In genomic region chr5:153276151-153276550, GRCh38 we compare ENCODE assay signal across 10 cellular contexts.
DNase-seq lines count a peak whose midpoint lies in the region; ATAC-seq, FAIRE-seq and TF ChIP-seq lines count a peak whose summit lies in the region.
"Had no signal": no experiment of that assay in that cellular context is flagged by ENCODE, and none has a peak within 500 bp of the region (broad histone marks: within the 10 kb centered on the region; RNA-seq: fewer than 3 reads in every experiment).

No MANE protein-coding gene starts in this region.

- in situ Hi-C loops in GM23248 (cut with MboI), result no loop called here
- in situ Hi-C loops in K562 (cut with MboI), result no loop called here

- FAIRE-seq in K562 (lab: Jason Lieb, UNC), result no peak

- no peak for TF ChIP-seq CTCF in K562 (IDR thresholded peaks at IDR 0.05 in 2 of 3, conservative IDR thresholded peaks at IDR 0.05 in 1 of 3; ENCODE audit: insufficient read depth in 2 of 3, low read depth in 1 of 3, low read length in 3 of 3)
- TF ChIP-seq CTCF in stomach (IDR thresholded peaks at IDR 0.05), result no peak
- no peak for TF ChIP-seq CTCF in tibial artery (IDR thresholded peaks at IDR 0.05)

- no peak for TF ChIP-seq EP300 in K562 (IDR thresholded peaks at IDR 0.05; ENCODE audit: low read length)
- TF ChIP-seq EP300 in stomach (IDR thresholded peaks at IDR 0.05), result no peak

- H3K4me2 ChIP-seq in GM23248 (ENCODE audit: unreplicated experiment), result no peak overlapping the region
- H3K4me2 ChIP-seq in K562 (ENCODE audit: insufficient read depth, low read length), result no peak overlapping the region

- no peak overlapping the region for H3K27ac ChIP-seq in GM23248
- H3K27ac ChIP-seq in K562 (ENCODE audit: extremely low read depth, low read depth, low read length), result no peak overlapping the region
- no peak overlapping the region for H3K27ac ChIP-seq in stomach
- no peak overlapping the region for H3K27ac ChIP-seq in tibial artery

- no peak overlapping the region for H3K4me3 ChIP-seq in GM23248
- no peak overlapping the region for H3K4me3 ChIP-seq in K562
- H3K4me3 ChIP-seq in stomach, result no peak overlapping the region
- no peak overlapping the region for H3K4me3 ChIP-seq in tibial artery

- no peaks in the 10 kb centered on the region for H3K9me1 ChIP-seq in K562 (ENCODE audit: control insufficient read depth, insufficient read depth, low read length)

- DNase-seq in GM23248 (peak; percentile 48), LoVo (ENCODE audit: low spot score) (peak; percentile 56), K562 (ENCODE audit: extremely low read depth in 1 of 4, low spot score in 3 of 4) (peak; percentile 10 to 35 (median 20)), myocyte (ENCODE audit: low read depth) (peak; percentile 78), germinal center (ENCODE audit: low spot score) (no peak), stomach (no peak), tibial artery (no peak)
- DNase-seq: effector memory CD8-positive, alpha-beta T cell; IMR-90; occipital lobe had no signal

- no peaks in the 10 kb centered on the region for H3K9me2 ChIP-seq in GM23248 (ENCODE audit: insufficient read depth)

- H4K20me1 ChIP-seq in GM23248 (ENCODE audit: insufficient read depth), result no peaks in the 10 kb centered on the region
- no peaks in the 10 kb centered on the region for H4K20me1 ChIP-seq in K562 (replicated peaks; ENCODE audit: control insufficient read depth, insufficient read depth, low read length)

- intact Hi-C loops in K562 (cut with micrococcal nuclease) (no loop called here), stomach (cut with DNase I; ENCODE audit: low total_unique reads) (no loop called here), tibial artery (cut with DNase I; ENCODE audit: low total_unique reads) (no loop called here)

- no peak for TF ChIP-seq RAD21 in K562 (CRISPR knock-in tag; conservative IDR thresholded peaks at IDR 0.05 in 1 of 2, IDR thresholded peaks at IDR 0.05 in 1 of 2)

- TF ChIP-seq POLR2A in K562 (conservative IDR thresholded peaks at IDR 0.05), result no peak
- TF ChIP-seq POLR2A in stomach (IDR thresholded peaks at IDR 0.05), result no peak

- H3K27me3 ChIP-seq in GM23248 (replicated peaks; ENCODE audit: insufficient read depth), result no peaks in the 10 kb centered on the region
- no peaks in the 10 kb centered on the region for H3K27me3 ChIP-seq in K562 (ENCODE audit: control insufficient read depth in 2 of 2, insufficient read depth in 2 of 2, low read length in 2 of 2)
- H3K27me3 ChIP-seq in stomach, result no peaks in the 10 kb centered on the region
- H3K27me3 ChIP-seq in tibial artery, result no peaks in the 10 kb centered on the region

- POLR2A ChIA-PET in K562 (lab: Yijun Ruan, JAX), result no interaction called here

- H3K9ac ChIP-seq in GM23248, result no peak overlapping the region
- H3K9ac ChIP-seq in K562 (ENCODE audit: insufficient read depth in 1 of 2, low read depth in 2 of 2, low read length in 2 of 2), result no peak overlapping the region

- no TSS peak for BruUV-seq in K562 (replicated peaks; lab: Mats Ljungman, UMichigan)

- no peak for ATAC-seq in K562
- ATAC-seq: effector memory CD8-positive, alpha-beta T cell had no signal

- H3K36me3 ChIP-seq in GM23248 (ENCODE audit: low read depth) (no peaks in the 10 kb centered on the region), K562 (ENCODE audit: control insufficient read depth, insufficient read depth, low read length) (no peaks in the 10 kb centered on the region), stomach (no peaks in the 10 kb centered on the region), tibial artery (no peaks in the 10 kb centered on the region)

- H3K4me1 ChIP-seq in GM23248 (ENCODE audit: insufficient read depth) (no peaks in the 10 kb centered on the region), K562 (replicated peaks in 1 of 2; ENCODE audit: control insufficient read depth in 2 of 2, insufficient read depth in 2 of 2, low read length in 2 of 2) (no peaks in the 10 kb centered on the region), stomach (no peaks in the 10 kb centered on the region), tibial artery (no peaks in the 10 kb centered on the region)

- 23 to 24% methylated on average over 4 of the region's 4 CpGs for WGBS in GM23248 (ENCODE audit: low coverage in 1 of 2, low lambda C conversion rate in 2 of 2, missing lambda C conversion rate in 2 of 2), 2 experiments
- WGBS in K562 (ENCODE audit: insufficient coverage, low coverage, missing lambda C conversion rate), result 2% methylated on average over 4 of the region's 4 CpGs
- WGBS in stomach, 5 donors, result 39 to 54% (median 49%) methylated on average over 4 of the region's 4 CpGs

- H3K9me3 ChIP-seq in GM23248 (ENCODE audit: low read depth) (no peaks in the 10 kb centered on the region), K562 (replicated peaks; ENCODE audit: control insufficient read depth, insufficient read depth, low read depth, low read length) (no peaks in the 10 kb centered on the region), stomach (no peaks in the 10 kb centered on the region), tibial artery (no peaks in the 10 kb centered on the region)

- H3K79me2 ChIP-seq in GM23248 (ENCODE audit: insufficient read depth) (no peaks in the 10 kb centered on the region), K562 (ENCODE audit: control insufficient read depth, insufficient read depth, low read length) (no peaks in the 10 kb centered on the region)

- H2AFZ ChIP-seq in GM23248 (no peak overlapping the region), K562 (ENCODE audit: low read depth, low read length) (no peak overlapping the region)

- H3F3A ChIP-seq in GM23248 (ENCODE audit: insufficient read depth), result no peaks in the 10 kb centered on the region

- CTCF ChIA-PET in K562 (lab: Yijun Ruan, JAX; ENCODE audit: low intra/inter-chr PET ratio), result no interaction called here

TF ChIP-seq in K562, 482 proteins besides CTCF, POLR2A, EP300 and RAD21:
- TF ChIP-seq DNMT1 (IDR thresholded peaks at IDR 0.05), result no peak
- peak; percentile 89 for TF ChIP-seq EHMT2 (IDR thresholded peaks at IDR 0.05)
- TF ChIP-seq MIER1 (IDR thresholded peaks at IDR 0.05; ENCODE audit: low read depth), result peak; percentile 82
- peak; percentile 88 for TF ChIP-seq REST (CRISPR knock-in tag; IDR thresholded peaks at IDR 0.05; ENCODE audit: low read depth)

Comparison
In these comparisons a context has a peak if more than half of its experiments do, and no peak if none do; other contexts are left out.
1. DNase-seq: peak in GM23248 (single experiment), LoVo (single experiment), K562 (4 of 4) and myocyte (single experiment); none in germinal center (single experiment), stomach (single experiment) and tibial artery (0 of 2).